Comparison of ENCODE assay signal across 20 cellular contexts in genomic region chr3:4949004-4949403, GRCh38. TPM values are rescaled to one million over a fixed set of nuclear protein-coding genes. Genes with fewer than 3 reads are reported as not detected.
A peak's percentile ranks its signal among the peaks of the same experiment; 100 is the strongest.
DNase-seq lines count a peak whose midpoint lies in the region; ATAC-seq, FAIRE-seq and TF ChIP-seq lines count a peak whose summit lies in the region.
"Had no signal": no experiment of that assay in that cellular context is flagged by ENCODE, and none has a peak within 500 bp of the region (broad histone marks: within the 10 kb centered on the region; RNA-seq: fewer than 3 reads in every experiment).

No MANE protein-coding gene starts in this region.

- H3K56ac ChIP-seq in IMR-90 (ENCODE audit: extremely low read depth, insufficient read depth, low read length) (no peak overlapping the region), H1 (replicated peaks; ENCODE audit: insufficient read length, low read depth, low read length) (no peak overlapping the region)

- H3K4ac ChIP-seq in IMR-90 (ENCODE audit: low read depth, low read length) (no peak overlapping the region), H1 (replicated peaks; ENCODE audit: insufficient read length, low read depth, low read length) (no peak overlapping the region)

- BruUV-seq in IMR-90 (replicated peaks; lab: Mats Ljungman, UMichigan): no TSS peak
- BruUV-seq in Calu3 (replicated peaks; lab: Mats Ljungman, UMichigan): no TSS peak

- H3K36me3 ChIP-seq in IMR-90 (ENCODE audit: control insufficient read depth, insufficient read depth, low read length) (no peaks in the 10 kb centered on the region), H1 (ENCODE audit: control insufficient read depth in 2 of 4, insufficient read depth in 4 of 4, low read length in 3 of 4) (no peaks in the 10 kb centered on the region), testis (ENCODE audit: low read depth, missing control alignments) (no peaks in the 10 kb centered on the region)
- H3K36me3 ChIP-seq: HAP-1 had no signal

- DNase-seq in Right ventricle myocardium superior: no peak
- no peak for DNase-seq in cardiac septum (ENCODE audit: low spot score)
- no peak for DNase-seq in IMR-90
- no peak for DNase-seq in H1 (ENCODE audit: low read depth in 1 of 2, low spot score in 2 of 2)
- no peak for DNase-seq in testis
- no peak for DNase-seq in NCI-H2171 treated with DMSO at 0.1 percent for 48 hours (lab: John Stamatoyannopoulos, UW)
- no peak for DNase-seq in Calu3
- no peak for DNase-seq in stimulated activated CD4-positive, alpha-beta T cell treated with anti-CD3 and anti-CD28 coated beads, Interleukin-15, amount 100 ng/mL, for 24 hours
- DNase-seq: 8988T; C1 segment of cervical spinal cord; CD4-positive, alpha-beta T cell; DMS153; DMS79 treated with DMSO at 0.1 percent for 48 hours; GOT3 had no signal

- H3K9me3 ChIP-seq in IMR-90 (ENCODE audit: control insufficient read depth, insufficient read depth, low read length): no peaks in the 10 kb centered on the region
- no peaks in the 10 kb centered on the region for H3K9me3 ChIP-seq in H1 (ENCODE audit: insufficient read depth in 2 of 2, low read depth in 1 of 2, low read length in 1 of 2)
- H3K9me3 ChIP-seq in testis: no peaks in the 10 kb centered on the region
- H3K9me3 ChIP-seq: HAP-1 had no signal

- H3K4me2 ChIP-seq in IMR-90 (ENCODE audit: low read depth, low read length) (no peak overlapping the region), H1 (ENCODE audit: insufficient read depth in 1 of 2, low read depth in 2 of 2, low read length in 2 of 2) (no peak overlapping the region)

- FAIRE-seq in H1 (lab: Jason Lieb, UNC): no peak
- FAIRE-seq: G401.6, GM12891, HTR-8/SVneo had no signal

- H3K18ac ChIP-seq in IMR-90 (ENCODE audit: low read depth, low read length) (no peak overlapping the region), H1 (ENCODE audit: extremely low read depth, low read length) (no peak overlapping the region; the same call in 1 of the 2 replicates)

- H3K9ac ChIP-seq in IMR-90 (ENCODE audit: low read depth, low read length) (no peak overlapping the region), H1 (replicated peaks in 1 of 4; ENCODE audit: extremely low read depth in 1 of 4, low read depth in 3 of 4, low read length in 3 of 4) (no peak overlapping the region)

- no peaks in the 10 kb centered on the region for H3K79me2 ChIP-seq in H1 (ENCODE audit: control insufficient read depth in 1 of 2, insufficient read depth in 2 of 2, low read length in 2 of 2)

- no peaks in the 10 kb centered on the region for H3K4me1 Mint-ChIP-seq in Calu3 (ENCODE audit: low read depth, unreplicated experiment)
- H3K4me1 Mint-ChIP-seq: B cell had no signal

- no peak for TF ChIP-seq EP300 in H1 (IDR thresholded peaks at IDR 0.05; ENCODE audit: borderline replicate concordance in 1 of 2, low read depth in 2 of 2, low read length in 2 of 2)

- WGBS in IMR-90 (ENCODE audit: extremely low coverage in 2 of 2, insufficient read length in 1 of 2), 2 experiments: 80% methylated on average over 1 of the region's 2 CpGs; no CpG with 5 or more reads in 1 of the 2 experiments
- WGBS in H1 (ENCODE audit: extremely low coverage in 1 of 2, insufficient coverage in 1 of 2, insufficient read length in 1 of 2, insufficient replicate concordance in 2 of 2, low coverage in 1 of 2, low lambda C conversion rate in 2 of 2, missing lambda C conversion rate in 1 of 2), 2 experiments: 87% methylated on average over 2 of the region's 2 CpGs; no CpG with 5 or more reads in 1 of the 2 experiments
- WGBS in testis, 2 donors: 78 to 83% methylated on average over 2 of the region's 2 CpGs

- peaks cover 2% of the 10 kb centered on the region for H3K9me3 Mint-ChIP-seq in Calu3 (ENCODE audit: low read depth, unreplicated experiment)
- H3K9me3 Mint-ChIP-seq: CD4-positive, alpha-beta T cell; HFFc6 had no signal

- no peak overlapping the region for H3K14ac ChIP-seq in IMR-90 (replicated peaks; ENCODE audit: low read depth, low read length)
- no peak overlapping the region for H3K14ac ChIP-seq in H1 (ENCODE audit: insufficient read length)

- H2BK15ac ChIP-seq in IMR-90 (ENCODE audit: low read depth, low read length): no peak overlapping the region
- no peak overlapping the region for H2BK15ac ChIP-seq in H1 (ENCODE audit: low read length)

- H3K27ac Mint-ChIP-seq in Calu3 (ENCODE audit: unreplicated experiment): no peak overlapping the region
- H3K27ac Mint-ChIP-seq: B cell; CD4-positive, alpha-beta T cell; HFFc6 had no signal

- no peak for TF ChIP-seq POLR2A in IMR-90 (IDR thresholded peaks at IDR 0.05; ENCODE audit: low read depth, low read length)
- TF ChIP-seq POLR2A in H1 (IDR thresholded peaks at IDR 0.05; ENCODE audit: control extremely low read depth in 1 of 2, low read depth in 2 of 2, low read length in 2 of 2): no peak
- no peak for TF ChIP-seq POLR2A in testis (IDR thresholded peaks at IDR 0.05)

- H2BK20ac ChIP-seq in IMR-90 (ENCODE audit: low read depth, low read length): no peak overlapping the region
- no peak overlapping the region for H2BK20ac ChIP-seq in H1 (ENCODE audit: low read length)

- H3K79me1 ChIP-seq in IMR-90 (ENCODE audit: low read depth in 1 of 2, low read length in 2 of 2): no peaks in the 10 kb centered on the region
- no peaks in the 10 kb centered on the region for H3K79me1 ChIP-seq in H1 (ENCODE audit: low read depth, low read length)

- H3K27ac ChIP-seq in IMR-90 (ENCODE audit: insufficient read depth, low read length): no peak overlapping the region
- no peak overlapping the region for H3K27ac ChIP-seq in H1 (ENCODE audit: low read depth, low read length)
- H3K27ac ChIP-seq in testis: peak overlapping the region; percentile 23 to 69

- H4K20me1 ChIP-seq in IMR-90 (ENCODE audit: insufficient read depth, low read length): no peaks in the 10 kb centered on the region
- no peaks in the 10 kb centered on the region for H4K20me1 ChIP-seq in H1 (replicated peaks in 1 of 2; ENCODE audit: control insufficient read depth in 1 of 2, insufficient read depth in 2 of 2, low read length in 2 of 2)

- H2AK5ac ChIP-seq in IMR-90 (ENCODE audit: low read depth, low read length) (no peak overlapping the region), H1 (ENCODE audit: low read depth, low read length) (no peak overlapping the region)

- H4K91ac ChIP-seq in IMR-90 (ENCODE audit: insufficient read depth, low read depth, low read length) (no peak overlapping the region), H1 (replicated peaks; ENCODE audit: insufficient read length, low read length) (no peak overlapping the region)

- in situ Hi-C loops in IMR-90 (cut with MboI; ENCODE audit: low sequenced_read_pairs): no loop called here

- no peak overlapping the region for H4K5ac ChIP-seq in IMR-90 (ENCODE audit: low read depth, low read length)
- no peak overlapping the region for H4K5ac ChIP-seq in H1 (ENCODE audit: insufficient read length, low read depth, low read length)

- H3K4me1 ChIP-seq in IMR-90 (ENCODE audit: control insufficient read depth, insufficient read depth, low read length): no peaks in the 10 kb centered on the region
- H3K4me1 ChIP-seq in H1 (replicated peaks in 1 of 4; ENCODE audit: control insufficient read depth in 3 of 4, insufficient read depth in 4 of 4, low read length in 3 of 4): peaks cover 0 to 3% (median 0%) of the 10 kb centered on the region in 4 experiments; a peak in 1 of 7 replicates
- peaks cover 12% of the 10 kb centered on the region for H3K4me1 ChIP-seq in testis
- H3K4me1 ChIP-seq: HAP-1 had no signal

- ATAC-seq in Right ventricle myocardium superior (ENCODE audit: poor library complexity): peak; percentile 8
- no peak for ATAC-seq in IMR-90 (ENCODE audit: low read depth)

- TF ChIP-seq RAD21 in IMR-90 (IDR thresholded peaks at IDR 0.05; ENCODE audit: low read length) (no peak), H1 (IDR thresholded peaks at IDR 0.05 in 1 of 2, conservative IDR thresholded peaks at IDR 0.05 in 1 of 2; ENCODE audit: low read depth in 2 of 2, low read length in 2 of 2) (no peak)

- CTCF ChIA-PET in IMR-90 (lab: Yijun Ruan, JAX) (no interaction called here), H1 (lab: Charles Lee; ENCODE audit: partially characterized antibody) (interaction anchor here (0.7 to 2.3 kb wide), 7 partner anchors 11 to 1854 kb away, joined by 3 to 6 read pairs (median 3); no protein-coding TSS in a partner anchor), Calu3 (lab: Charles Lee) (no interaction called here)

- POLR2A ChIA-PET in IMR-90 (lab: Charles Lee; ENCODE audit: unreplicated experiment) (no interaction called here), H1 (lab: Charles Lee; ENCODE audit: partially characterized antibody) (no interaction called here)

- H3K23me2 ChIP-seq in H1 (ENCODE audit: low read depth, low read length): no peaks in the 10 kb centered on the region

- H4K8ac ChIP-seq in IMR-90 (ENCODE audit: low read depth in 2 of 2, low read length in 2 of 2) (no peak overlapping the region), H1 (ENCODE audit: extremely low read depth, insufficient read depth, low read length) (no peak overlapping the region)

- H3K23ac ChIP-seq in IMR-90 (ENCODE audit: low read depth, low read length): no peak overlapping the region
- no peak overlapping the region for H3K23ac ChIP-seq in H1 (ENCODE audit: insufficient read length)

- H3K9me1 ChIP-seq in IMR-90 (ENCODE audit: insufficient read depth, low read length): no peaks in the 10 kb centered on the region; the same call in 1 of the 2 replicates

- intact Hi-C loops in Right ventricle myocardium superior (cut with DNase I) (no loop called here), cardiac septum (cut with DNase I) (no loop called here), IMR-90 (cut with micrococcal nuclease) (no loop called here), testis (cut with DNase I; ENCODE audit: low total_unique reads) (no loop called here), Calu3 (cut with micrococcal nuclease; ENCODE audit: unreplicated experiment) (no loop called here)

- H2AFZ ChIP-seq in IMR-90 (replicated peaks; ENCODE audit: low read length, poor library complexity) (no peak overlapping the region), H1 (ENCODE audit: low read length) (no peak overlapping the region)

- H3K27me3 ChIP-seq in IMR-90 (ENCODE audit: control insufficient read depth, insufficient read depth, low read length): peaks cover 2% of the 10 kb centered on the region; the same call in 1 of the 2 replicates
- H3K27me3 ChIP-seq in H1 (replicated peaks in 1 of 4; ENCODE audit: control insufficient read depth in 3 of 4, extremely low read depth in 1 of 4, insufficient read depth in 3 of 4, low read length in 3 of 4): no peaks in the 10 kb centered on the region
- H3K27me3 ChIP-seq in testis: no peaks in the 10 kb centered on the region

- TF ChIP-seq CTCF in IMR-90 (conservative IDR thresholded peaks at IDR 0.05; ENCODE audit: low read depth, low read length) (no peak), H1 (IDR thresholded peaks at IDR 0.05; ENCODE audit: control extremely low read depth in 1 of 3, insufficient read depth in 1 of 3, low read depth in 1 of 3, low read length in 3 of 3) (no peak), testis (IDR thresholded peaks at IDR 0.05) (no peak), Calu3 (IDR thresholded peaks at IDR 0.05; ENCODE audit: unreplicated experiment) (no peak)

- dilution Hi-C loops in IMR-90 (cut with HindIII; ENCODE audit: low sequenced_read_pairs, unreplicated experiment): no loop called here

- H2BK5ac ChIP-seq in IMR-90 (ENCODE audit: low read depth, low read length, poor library complexity, severe bottlenecking): no peak overlapping the region
- H2BK5ac ChIP-seq in H1 (ENCODE audit: low read depth, low read length): no peak overlapping the region

- no peak overlapping the region for H2BK12ac ChIP-seq in H1 (ENCODE audit: low read depth, low read length)

- no peaks in the 10 kb centered on the region for H3K36me3 Mint-ChIP-seq in Calu3 (ENCODE audit: insufficient read depth, unreplicated experiment)

- no peak overlapping the region for H2AK9ac ChIP-seq in IMR-90 (replicated peaks; ENCODE audit: low read depth, low read length, poor library complexity)

- H3K27me3 Mint-ChIP-seq in Calu3 (ENCODE audit: unreplicated experiment): no peaks in the 10 kb centered on the region
- H3K27me3 Mint-ChIP-seq: B cell; CD4-positive, alpha-beta T cell had no signal

- no peak overlapping the region for H3K4me3 ChIP-seq in IMR-90 (ENCODE audit: insufficient read depth, low read depth, low read length)
- no peak overlapping the region for H3K4me3 ChIP-seq in H1 (ENCODE audit: extremely low read depth in 1 of 4, insufficient read depth in 2 of 4, low read depth in 3 of 4, low read length in 4 of 4)
- H3K4me3 ChIP-seq in testis: no peak overlapping the region
- H3K4me3 ChIP-seq: HAP-1 had no signal

- no peak overlapping the region for H3K4me3 Mint-ChIP-seq in Calu3 (ENCODE audit: low read depth, unreplicated experiment)
- H3K4me3 Mint-ChIP-seq: B cell; CD4-positive, alpha-beta T cell; HFFc6 had no signal

- no peak overlapping the region for H2BK120ac ChIP-seq in IMR-90 (ENCODE audit: low read depth, low read length)
- H2BK120ac ChIP-seq in H1 (replicated peaks; ENCODE audit: low read depth, low read length): no peak overlapping the region

RNA-seq across cellular contexts. Expression of gene BHLHE40, which starts 30.2 kb away (rescaled TPM):
- total RNA-seq in Right ventricle myocardium superior (22.8 TPM), cardiac septum (71.5 TPM), IMR-90 (2012; rRNA removed) (22.8 and 24.2 TPM in 2 replicates), testis (10 to 100 TPM; 28.7 to 40.6 TPM), Calu3 (2022) (62.2 and 71.9 TPM in 2 replicates)
- polyA plus RNA-seq in IMR-90 (2012; rRNA removed) (31.1 and 31.8 TPM in 2 replicates), H1 (2011; rRNA removed) (1.1 and 1.5 TPM in 2 replicates), testis (ENCODE audit: insufficient read depth, low read depth, low replicate concordance) (26.2 TPM)
- polyA plus RNA-seq in IMR-90 (2012; cell fraction: cytosol; rRNA removed): 26.0 and 43.6 TPM in 2 replicates
- 147 and 366 TPM in 2 replicates for polyA plus RNA-seq in IMR-90 (2012; cell fraction: nucleus; rRNA removed; ENCODE audit: low replicate concordance)
- total RNA-seq in H1 (2021; fragmentation: NEBNext Ultra II Directional; extraction: Animal tissue kit (Norgen Biotek cat#: 25700)): 2.0 and 2.2 TPM in 2 replicates
- 0.54 TPM for polyA plus RNA-seq in H1 (2011; cell fraction: cytosol; rRNA removed)
- 1.9 TPM for polyA plus RNA-seq in H1 (2011; cell fraction: nucleus; rRNA removed)
- polyA plus RNA-seq in H1 (2012, experiment 1 of 2): 2.7 to 3.3 TPM (median 3.0 TPM) in 4 replicates
- 1.0 TPM for polyA plus RNA-seq in H1 (2012, experiment 2 of 2)
- polyA plus RNA-seq in H1 (2013, experiment 1 of 2): 2.5 TPM
- polyA plus RNA-seq in H1 (2013, experiment 2 of 2): 2.5 TPM
- 0.98 and 1.2 TPM in 2 replicates for polyA minus RNA-seq in H1 (2011; rRNA and poly(A)+ RNA removed)
- polyA minus RNA-seq in H1 (2011; cell fraction: cytosol; rRNA and poly(A)+ RNA removed): 1.0 TPM
- polyA minus RNA-seq in H1 (2011; cell fraction: nucleus; rRNA and poly(A)+ RNA removed): 2.6 TPM

Comparison
In these comparisons a context has a peak if more than half of its experiments do, and no peak if none do; other contexts are left out.
1. H3K27ac ChIP-seq: peak in testis (2 of 2); none in IMR-90 (single experiment) and H1 (single experiment).